ENCODE assay signal across 9 cellular contexts in the genomic region with DNA sequence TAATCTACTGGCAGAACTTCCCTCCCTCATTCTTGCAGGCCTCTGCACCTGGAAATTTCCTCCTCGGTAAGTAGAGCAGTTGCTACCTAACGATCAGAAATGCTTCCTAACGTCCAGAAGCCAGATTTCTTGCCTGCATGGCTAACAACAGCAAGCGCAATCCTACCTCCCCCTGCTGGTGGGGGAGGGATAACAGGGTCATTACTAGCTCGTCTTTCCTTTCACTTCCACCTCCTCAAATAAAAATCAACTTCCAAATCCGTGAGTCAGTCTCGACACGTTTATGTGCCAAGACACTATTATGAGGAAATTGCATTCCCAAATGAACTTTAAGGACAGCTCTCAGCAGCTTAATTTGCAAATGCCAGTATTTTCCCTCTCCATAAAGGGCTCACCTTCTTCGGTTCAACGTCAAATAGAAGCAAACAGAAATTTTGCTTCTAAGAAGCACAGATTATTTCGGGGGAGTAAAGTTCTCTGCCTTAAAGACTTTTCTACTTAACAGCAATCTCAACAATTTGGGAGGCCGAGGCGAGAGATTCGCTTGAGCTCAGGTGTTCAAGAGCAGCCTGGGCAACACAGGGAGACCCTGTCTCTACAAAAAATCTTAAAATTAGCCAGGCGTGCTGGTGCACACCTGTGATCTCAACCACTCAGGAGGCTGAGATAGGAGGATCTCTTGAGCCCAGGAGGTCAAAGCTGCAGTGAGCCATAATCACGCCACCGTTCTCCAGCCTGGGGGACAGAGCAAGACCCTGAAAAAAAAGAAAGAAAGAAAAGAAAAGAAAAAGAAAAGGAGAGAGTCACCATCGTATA.
DNase-seq lines count a peak whose midpoint lies in the region; ATAC-seq, FAIRE-seq and TF ChIP-seq lines count a peak whose summit lies in the region.
"Had no signal": no experiment of that assay in that cellular context is flagged by ENCODE, and none has a peak within 500 bp of the region (broad histone marks: within the 10 kb centered on the region; RNA-seq: fewer than 3 reads in every experiment).

No MANE protein-coding gene starts in this region.

- peaks cover 24% of the 10 kb centered on the region for H3K27me3 Mint-ChIP-seq in T-helper 17 cell
- H3K27me3 Mint-ChIP-seq in osteocyte (ENCODE audit: unreplicated experiment) = no peaks in the 10 kb centered on the region

- no peaks in the 10 kb centered on the region for H3K9me1 ChIP-seq in endothelial cell of umbilical vein (replicated peaks; ENCODE audit: control insufficient read depth, extremely low read depth, insufficient read depth, low read length)

- H3K9ac ChIP-seq in HUES64 (ENCODE audit: low read depth, low read length) (no peak overlapping the region), endothelial cell of umbilical vein (replicated peaks; ENCODE audit: extremely low read depth, insufficient read depth, low read length) (no peak overlapping the region)

- WGBS in HUES64 = 61% methylated on average over 17 of the region's 18 CpGs

- H4K20me1 ChIP-seq in endothelial cell of umbilical vein (replicated peaks; ENCODE audit: control insufficient read depth, extremely low read depth, insufficient read depth, low read length) = no peaks in the 10 kb centered on the region

- no peaks in the 10 kb centered on the region for H3K4me1 ChIP-seq in HUES64 (ENCODE audit: insufficient read depth, low read length)
- no peaks in the 10 kb centered on the region for H3K4me1 ChIP-seq in endothelial cell of umbilical vein (ENCODE audit: control insufficient read depth, extremely low read depth, insufficient read depth, low read length)

- H3K79me2 ChIP-seq in endothelial cell of umbilical vein (ENCODE audit: control insufficient read depth, insufficient read depth, low read length) = no peaks in the 10 kb centered on the region

- no peaks in the 10 kb centered on the region for H3K27me3 ChIP-seq in HUES64 (ENCODE audit: insufficient read depth, low read length)
- no peaks in the 10 kb centered on the region for H3K27me3 ChIP-seq in endothelial cell of umbilical vein (ENCODE audit: control insufficient read depth in 2 of 2, insufficient read depth in 2 of 2, low read length in 2 of 2)

- H3K4me2 ChIP-seq in endothelial cell of umbilical vein (ENCODE audit: insufficient read depth, low read length) = no peak overlapping the region

- dilution Hi-C loops in endothelial cell of umbilical vein (cut with MboI; ENCODE audit: extremely low pct_ligation_motif_present, low sequenced_read_pairs) = no loop called here

- peak overlapping the region; percentile 37 for H3K4me3 Mint-ChIP-seq in T-helper 17 cell
- no peak overlapping the region for H3K4me3 Mint-ChIP-seq in osteocyte (ENCODE audit: unreplicated experiment)

- BruUV-seq in endothelial cell of umbilical vein (replicated peaks; lab: Mats Ljungman, UMichigan) = no TSS peak

- H3K36me3 Mint-ChIP-seq in T-helper 17 cell (ENCODE audit: low read depth) = no peaks in the 10 kb centered on the region
- no peaks in the 10 kb centered on the region for H3K36me3 Mint-ChIP-seq in osteocyte (ENCODE audit: unreplicated experiment)

- peak overlapping the region; percentile 5; the same call in 1 of the 2 replicates for H3K27ac ChIP-seq in HUES64 (ENCODE audit: low read depth, low read length)
- H3K27ac ChIP-seq in endothelial cell of umbilical vein (ENCODE audit: insufficient read depth, low read depth, low read length) = no peak overlapping the region

- CTCF ChIA-PET in endothelial cell of umbilical vein (lab: Charles Lee) = interaction anchor here (1.0 to 1.9 kb wide), 5 partner anchors 8 to 1983 kb away, joined by 3 to 5 read pairs (median 3); no protein-coding TSS in a partner anchor

- H3K4me3 ChIP-seq in HUES64 (ENCODE audit: low read length) (no peak overlapping the region), endothelial cell of umbilical vein (replicated peaks in 1 of 3; ENCODE audit: insufficient read depth in 1 of 3, low read depth in 1 of 3, low read length in 3 of 3) (no peak overlapping the region)

- FAIRE-seq in endothelial cell of umbilical vein (lab: Jason Lieb, UNC) = no peak
- FAIRE-seq: A204.1 had no signal

- no peak overlapping the region for H2AFZ ChIP-seq in endothelial cell of umbilical vein (ENCODE audit: low read depth, low read length)

- H3K9me3 Mint-ChIP-seq in osteocyte (ENCODE audit: unreplicated experiment) = no peaks in the 10 kb centered on the region

- no peak for TF ChIP-seq POLR2A in endothelial cell of umbilical vein (IDR thresholded peaks at IDR 0.05; ENCODE audit: low read depth, low read length)

- H3K36me3 ChIP-seq in HUES64 (ENCODE audit: insufficient read depth, low read length) = no peaks in the 10 kb centered on the region
- no peaks in the 10 kb centered on the region for H3K36me3 ChIP-seq in endothelial cell of umbilical vein (ENCODE audit: control insufficient read depth in 2 of 2, extremely low read depth in 1 of 2, insufficient read depth in 2 of 2, low read length in 2 of 2)

- H3K27ac Mint-ChIP-seq in T-helper 17 cell (peak overlapping the region; percentile 41), osteocyte (ENCODE audit: unreplicated experiment) (no peak overlapping the region)

- peaks cover 5% of the 10 kb centered on the region for H3K4me1 Mint-ChIP-seq in T-helper 17 cell
- H3K4me1 Mint-ChIP-seq in osteocyte (ENCODE audit: unreplicated experiment) = no peaks in the 10 kb centered on the region

- TF ChIP-seq CTCF in endothelial cell of umbilical vein (IDR thresholded peaks at IDR 0.05; ENCODE audit: extremely low read depth in 1 of 2, insufficient read depth in 1 of 2, low read depth in 1 of 2, low read length in 2 of 2) (peak; percentile 39 to 49), osteocyte (IDR thresholded peaks at IDR 0.05) (peak; percentile 37)

- intact Hi-C loops in endothelial cell of umbilical vein (cut with micrococcal nuclease) = loop anchor here (5.0 kb wide), 1 partner anchor 1606 kb away; no protein-coding TSS in a partner anchor

- ATAC-seq in GM19397 (IDR thresholded peaks at IDR 0.05; ENCODE audit: unreplicated experiment) = peak; percentile 73
- ATAC-seq in T-helper 17 cell = peak; percentile 35

- POLR2A ChIA-PET in endothelial cell of umbilical vein (lab: Charles Lee) = no interaction called here

- DNase-seq in NCI-H1092 treated with DMSO at 0.1 percent for 48 hours (lab: John Stamatoyannopoulos, UW) (peak; percentile 15), NCI-H1092 (lab: John Stamatoyannopoulos, UW) (no peak), T-helper 17 cell (no peak), endothelial cell of umbilical vein (ENCODE audit: low read depth, low spot score) (peak; percentile 25), osteocyte (ENCODE audit: extremely low spot score, unreplicated experiment) (no peak), DMS153 (lab: John Stamatoyannopoulos, UW) (no peak)

- no peaks in the 10 kb centered on the region for H3K9me3 ChIP-seq in HUES64 (ENCODE audit: insufficient read depth, low read depth, low read length)
- H3K9me3 ChIP-seq in T-helper 17 cell (ENCODE audit: control insufficient read depth, low read length, poor library complexity, severe bottlenecking) = no peaks in the 10 kb centered on the region
- H3K9me3 ChIP-seq in endothelial cell of umbilical vein (replicated peaks; ENCODE audit: control insufficient read depth, insufficient read depth, low read length) = no peaks in the 10 kb centered on the region

TF ChIP-seq in endothelial cell of umbilical vein, 7 proteins besides CTCF, POLR2A, EP300 and RAD21:
- TF ChIP-seq FOS (IDR thresholded peaks at IDR 0.05; ENCODE audit: borderline replicate concordance, insufficient read depth, low read length) = no peak
- TF ChIP-seq MYC (IDR thresholded peaks at IDR 0.05; ENCODE audit: low read depth, low read length) = no peak
- no peak for TF ChIP-seq JUN (IDR thresholded peaks at IDR 0.05; ENCODE audit: borderline replicate concordance, insufficient read depth, insufficient read length, low read depth)
- TF ChIP-seq GATA2 (IDR thresholded peaks at IDR 0.05; ENCODE audit: insufficient read depth, insufficient read length, low read depth, low read length) = no peak
- TF ChIP-seq MAX (IDR thresholded peaks at IDR 0.05; ENCODE audit: insufficient read depth, insufficient read length) = no peak
- TF ChIP-seq POLR2AphosphoS5 (IDR thresholded peaks at IDR 0.05; ENCODE audit: insufficient read depth, low read depth, low read length) = no peak

Comparison
In these comparisons a context has a peak if more than half of its experiments do, and no peak if none do; other contexts are left out.
1. DNase-seq: peak in NCI-H1092 treated with DMSO at 0.1 percent for 48 hours (single experiment) and endothelial cell of umbilical vein (single experiment); none in NCI-H1092 (single experiment), T-helper 17 cell (0 of 3), osteocyte (single experiment) and DMS153 (single experiment).